27 cellular contexts compared by ENCODE assay signal in the genomic region with DNA sequence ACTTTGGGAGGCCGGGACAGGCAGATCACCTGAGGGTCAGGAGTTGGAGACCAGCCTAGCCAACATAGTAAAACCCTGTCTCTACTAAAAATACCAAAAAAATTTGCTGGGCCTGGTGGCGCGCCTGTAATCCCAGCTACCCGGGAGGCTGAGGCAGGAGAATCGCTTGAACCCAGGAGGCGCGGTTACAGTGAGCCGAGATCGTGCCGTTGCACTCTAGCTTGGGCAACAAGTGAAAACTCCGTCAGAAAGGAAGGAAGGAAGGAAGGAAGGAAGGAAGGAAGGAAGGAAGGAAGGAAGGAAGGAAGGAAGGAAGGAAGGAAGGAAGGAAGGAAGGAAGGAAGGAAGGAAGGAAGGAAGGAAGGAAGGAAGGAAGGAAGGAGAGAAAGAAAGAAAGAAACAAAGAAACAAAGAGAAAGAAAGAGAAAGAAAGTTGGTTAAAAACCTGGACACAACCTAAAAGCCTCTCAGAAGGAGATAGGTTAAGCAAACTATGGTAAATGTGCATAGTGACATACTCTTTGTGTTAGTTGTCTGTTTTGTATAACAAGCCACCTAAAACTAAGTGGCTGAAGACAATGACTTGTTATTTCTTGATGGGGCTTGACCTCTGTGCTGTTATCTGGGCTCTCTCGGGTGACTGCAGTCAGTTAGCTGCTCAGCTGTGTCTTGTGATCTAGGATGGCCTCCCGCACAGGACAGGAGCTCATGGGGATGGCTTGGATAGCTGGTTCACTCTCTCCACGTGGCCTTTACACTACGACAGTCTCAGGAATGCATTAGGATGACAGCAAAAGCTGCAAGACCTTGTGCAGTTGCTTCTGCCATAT. TPM values are rescaled to one million over a fixed set of nuclear protein-coding genes. Genes with fewer than 3 reads are reported as not detected.
"Had no signal": no experiment of that assay in that cellular context is flagged by ENCODE, and none has a peak within 500 bp of the region (broad histone marks: within the 10 kb centered on the region; RNA-seq: fewer than 3 reads in every experiment).

No MANE protein-coding gene starts in this region.

- H3K4me3 Mint-ChIP-seq: activated CD8-positive, alpha-beta memory T cell treated with anti-CD3 and anti-CD28 coated beads, Interleukin-2, amount 10 ng/mL, durations not matched to agents 7 days and 5 days; activated naive CD8-positive, alpha-beta T cell treated with anti-CD3 and anti-CD28 coated beads, Interleukin-2, amount 50 U/mL, for 24 hours; activated T-cell treated with anti-CD3 and anti-CD28 coated beads, Interleukin-2, amount 50 U/mL, for 24 hours; activated T-helper 1 cell treated with anti-CD3 and anti-CD28 coated beads, Interleukin-12 subunit alpha, Interleukin-12 subunit beta, Interleukin-2, Interleukin-4 antibody, amounts not matched to agents 30 ng/mL and 10 ng/mL and 1 ng/mL, durations not matched to agents 14 hours and 24 hours and 36 hours; brain; central memory CD8-positive, alpha-beta T cell; T-helper 1 cell treated with Interleukin-12 subunit alpha and Interleukin-12 subunit beta and Interleukin-4 antibody, amounts not matched to agents 30 μg/mL and 1 μg/mL, for 36 hours; WTC11 had no signal

- H3K27ac ChIP-seq: ascending aorta had no signal

- H3K36me3 ChIP-seq: ascending aorta had no signal

- H3K4me3 ChIP-seq: ascending aorta had no signal

- H3K4me1 Mint-ChIP-seq: activated CD8-positive, alpha-beta memory T cell treated with anti-CD3 and anti-CD28 coated beads, Interleukin-2, amount 10 ng/mL, durations not matched to agents 7 days and 5 days; activated naive CD8-positive, alpha-beta T cell treated with anti-CD3 and anti-CD28 coated beads, Interleukin-2, amount 50 U/mL, for 24 hours; central memory CD8-positive, alpha-beta T cell had no signal

- H3K27me3 ChIP-seq: ascending aorta had no signal

- H3K27me3 Mint-ChIP-seq: activated CD8-positive, alpha-beta memory T cell treated with anti-CD3 and anti-CD28 coated beads, Interleukin-2, amount 10 ng/mL, durations not matched to agents 7 days and 5 days; central memory CD8-positive, alpha-beta T cell had no signal

- H3K27ac Mint-ChIP-seq: activated CD8-positive, alpha-beta memory T cell treated with anti-CD3 and anti-CD28 coated beads, Interleukin-2, amount 10 ng/mL, durations not matched to agents 7 days and 5 days; activated naive CD4-positive, alpha-beta T cell treated with anti-CD3 and anti-CD28 coated beads, Interleukin-2, amount 50 U/mL, for 72 hours; activated naive CD8-positive, alpha-beta T cell treated with anti-CD3 and anti-CD28 coated beads, Interleukin-2, amount 50 U/mL, for 24 hours; activated T-cell treated with anti-CD3 and anti-CD28 coated beads, Interleukin-2, amount 50 U/mL, for 24 hours; activated T-helper 1 cell treated with anti-CD3 and anti-CD28 coated beads, Interleukin-12 subunit alpha, Interleukin-12 subunit beta, Interleukin-2, Interleukin-4 antibody, amounts not matched to agents 30 ng/mL and 10 ng/mL and 1 ng/mL, durations not matched to agents 14 hours and 24 hours and 36 hours; brain; T-helper 1 cell treated with Interleukin-12 subunit alpha and Interleukin-12 subunit beta and Interleukin-4 antibody, amounts not matched to agents 30 μg/mL and 1 μg/mL, for 36 hours; WTC11 had no signal

- DNase-seq: activated CD4-positive, alpha-beta T cell treated with anti-CD3 and anti-CD28 coated beads for 48 hours; activated CD4-positive, alpha-beta T cell treated with anti-CD3 and anti-CD28 coated beads, Interleukin-2, amount 50 U/mL, for 48 hours; activated CD4-positive, CD25-positive, alpha-beta regulatory T cell treated with anti-CD3 and anti-CD28 coated beads, Interleukin-2, amount 50 U/mL, for 72 hours; activated CD8-positive, alpha-beta memory T cell treated with anti-CD3 and anti-CD28 coated beads, Interleukin-2, amount 10 ng/mL, durations not matched to agents 7 days and 5 days; activated effector memory CD4-positive, alpha-beta T cell treated with Interleukin-2 at 50 U/mL for 16 hours; activated naive CD4-positive, alpha-beta T cell; activated naive CD8-positive, alpha-beta T cell treated with anti-CD3 and anti-CD28 coated beads, Interleukin-2, amount 50 U/mL, for 24 hours; activated T-cell treated with anti-CD3 and anti-CD28 coated beads, Interleukin-2, amount 50 U/mL, for 24 hours; amniotic stem cell; KG1; NCI-H1092; NCI-H1417 treated with DMSO at 0.1 percent for 48 hours; NCI-H1694; NCI-H2029; NCI-H2107; NCI-H2171 treated with DMSO at 0.1 percent for 48 hours; NCI-H226; NCI-H526; NCI-H82 had no signal

- ATAC-seq: activated CD8-positive, alpha-beta memory T cell treated with anti-CD3 and anti-CD28 coated beads, Interleukin-2, amount 10 ng/mL, durations not matched to agents 7 days and 5 days; activated naive CD4-positive, alpha-beta T cell treated with anti-CD3 and anti-CD28 coated beads, Interleukin-2, amount 50 U/mL, for 72 hours; activated naive CD8-positive, alpha-beta T cell treated with anti-CD3 and anti-CD28 coated beads, Interleukin-2, amount 50 U/mL, for 24 hours; SK-N-SH treated with all-trans-retinoic acid at 6 μM for 48 hours; WTC11 had no signal

- H3K4me1 ChIP-seq: ascending aorta had no signal

- H3K36me3 Mint-ChIP-seq: activated CD8-positive, alpha-beta memory T cell treated with anti-CD3 and anti-CD28 coated beads, Interleukin-2, amount 10 ng/mL, durations not matched to agents 7 days and 5 days; brain had no signal

RNA-seq across cellular contexts. Expression of a gene that starts 8.0 kb away (rescaled TPM):
- total RNA-seq: activated CD8-positive, alpha-beta memory T cell treated with anti-CD3 and anti-CD28 coated beads, Interleukin-2, amount 10 ng/mL, durations not matched to agents 7 days and 5 days had no signal
